ENCODE assay signal across 23 cellular contexts in genomic region chr10:3802526-3803002, GRCh38. TPM values are rescaled to one million over a fixed set of nuclear protein-coding genes. Genes with fewer than 3 reads are reported as not detected.
DNase-seq lines count a peak whose midpoint lies in the region; ATAC-seq, FAIRE-seq and TF ChIP-seq lines count a peak whose summit lies in the region.
"Had no signal": no experiment of that assay in that cellular context is flagged by ENCODE, and none has a peak within 500 bp of the region (broad histone marks: within the 10 kb centered on the region; RNA-seq: fewer than 3 reads in every experiment).

No MANE protein-coding gene starts in this region.

- H3K27ac ChIP-seq in DND-41 (ENCODE audit: low read length) = peak overlapping the region; percentile 95
- peak overlapping the region; percentile 3 for H3K27ac ChIP-seq in KOPT-K1 (ENCODE audit: low read depth, low read length, poor library complexity, severe bottlenecking)
- no peak overlapping the region for H3K27ac ChIP-seq in esophagus muscularis mucosa (replicated peaks in 1 of 4)
- peak overlapping the region; percentile 85 to 96 (median 90) for H3K27ac ChIP-seq in gastrocnemius medialis
- H3K27ac ChIP-seq: ascending aorta had no signal

- no peaks in the 10 kb centered on the region for H3K27me3 ChIP-seq in DND-41 (ENCODE audit: insufficient read depth, low read length, poor library complexity)
- H3K27me3 ChIP-seq in esophagus muscularis mucosa = no peaks in the 10 kb centered on the region
- H3K27me3 ChIP-seq in gastrocnemius medialis = no peaks in the 10 kb centered on the region
- H3K27me3 ChIP-seq: ascending aorta, testis had no signal

- TF ChIP-seq CTCF in DND-41 (IDR thresholded peaks at IDR 0.05; ENCODE audit: borderline replicate concordance, extremely low read depth, low read length, poor library complexity, severe bottlenecking) (no peak), esophagus muscularis mucosa (IDR thresholded peaks at IDR 0.05) (no peak), gastrocnemius medialis (IDR thresholded peaks at IDR 0.05 in 4 of 5, conservative IDR thresholded peaks at IDR 0.05 in 1 of 5) (no peak)

- no peaks in the 10 kb centered on the region for H4K20me1 ChIP-seq in DND-41 (ENCODE audit: insufficient read depth, low read length)

- peaks cover 70% of the 10 kb centered on the region for H3K4me1 ChIP-seq in DND-41 (ENCODE audit: insufficient read depth, low read length)
- H3K4me1 ChIP-seq in esophagus muscularis mucosa = peaks cover 23 to 39% (median 33%) of the 10 kb centered on the region in 4 donors
- peaks cover 49% of the 10 kb centered on the region in 2 donors for H3K4me1 ChIP-seq in gastrocnemius medialis

- ATAC-seq in DND-41 (ENCODE audit: insufficient read depth, low read depth) (no peak), gastrocnemius medialis (no peak), HG02623 (IDR thresholded peaks at IDR 0.05; ENCODE audit: unreplicated experiment) (no peak)
- ATAC-seq: natural killer cell treated with Interleukin-12 subunit alpha and Interleukin-12 subunit beta and Interleukin-15 and Interleukin-18, amount 100 ng/mL, for 72 hours; WTC11 had no signal

- H2AFZ ChIP-seq in DND-41 (ENCODE audit: low read depth, low read length) = no peak overlapping the region

- no peak for TF ChIP-seq EP300 in esophagus muscularis mucosa (IDR thresholded peaks at IDR 0.05)

- TF ChIP-seq POLR2A in esophagus muscularis mucosa (IDR thresholded peaks at IDR 0.05; ENCODE audit: low read depth) (no peak), gastrocnemius medialis (IDR thresholded peaks at IDR 0.05) (no peak)

- WGBS in esophagus muscularis mucosa = 100% methylated on average over 4 of the region's 4 CpGs

- H3K4me3 ChIP-seq in DND-41 (ENCODE audit: low read depth in 1 of 2, low read length in 2 of 2) (no peak overlapping the region), esophagus muscularis mucosa (no peak overlapping the region), gastrocnemius medialis (no peak overlapping the region)
- H3K4me3 ChIP-seq: ascending aorta, testis had no signal

- intact Hi-C loops in esophagus muscularis mucosa (cut with DNase I) = no loop called here
- intact Hi-C loops in gastrocnemius medialis (cut with DNase I; ENCODE audit: low total_unique reads) = loop anchor here (1.0 to 10.0 kb wide), 2 partner anchors 17 to 698 kb away; partner anchors contain the start of gene KLF6

- no peak overlapping the region for H3K4me2 ChIP-seq in DND-41 (ENCODE audit: insufficient read depth, low read length)

- DNase-seq in DND-41 (no peak), esophagus muscularis mucosa (ENCODE audit: extremely low spot score) (peak; percentile 47), gastrocnemius medialis (no peak), urothelium cell line (ENCODE audit: low spot score) (no peak), NCI-H510A (lab: John Stamatoyannopoulos, UW) (no peak)
- DNase-seq: activated CD8-positive, alpha-beta memory T cell treated with anti-CD3 and anti-CD28 coated beads, Interleukin-2, amount 50 U/mL, for 48 hours; activated naive CD8-positive, alpha-beta T cell treated with anti-CD3 and anti-CD28 coated beads for 36 hours; CD4-positive, CD25-positive, alpha-beta regulatory T cell; central memory CD4-positive, alpha-beta T cell; NCI-H1092 treated with DMSO at 0.1 percent for 48 hours; NCI-H2029; NCI-H2227 treated with DMSO at 0.1 percent for 48 hours; NCI-H774; stimulated activated CD4-positive, alpha-beta T cell treated with anti-CD3 and anti-CD28 coated beads, Interleukin-4, amount 100 ng/mL, for 4 hours; stimulated activated naive CD4-positive, alpha-beta T cell; T-helper 9 cell; testis had no signal

- in situ Hi-C loops in gastrocnemius medialis (cut with MboI; ENCODE audit: low sequenced_read_pairs in 4 of 4) = loop anchor here in 2 of 4 donors (10.0 to 25.0 kb wide), 2 partner anchors 860 to 872 kb away; no protein-coding TSS in a partner anchor

- H3K9me3 ChIP-seq in DND-41 (ENCODE audit: insufficient read depth, low read length, severe bottlenecking) = no peaks in the 10 kb centered on the region
- no peaks in the 10 kb centered on the region for H3K9me3 ChIP-seq in KOPT-K1 (ENCODE audit: insufficient read depth, low read length, poor library complexity, severe bottlenecking)
- no peaks in the 10 kb centered on the region for H3K9me3 ChIP-seq in esophagus muscularis mucosa
- H3K9me3 ChIP-seq in gastrocnemius medialis = no peaks in the 10 kb centered on the region
- H3K9me3 ChIP-seq: ascending aorta, testis had no signal

- no peaks in the 10 kb centered on the region for H3K36me3 ChIP-seq in DND-41 (ENCODE audit: insufficient read depth, low read length)
- no peaks in the 10 kb centered on the region for H3K36me3 ChIP-seq in KOPT-K1 (ENCODE audit: insufficient read depth, low read length)
- H3K36me3 ChIP-seq in esophagus muscularis mucosa = no peaks in the 10 kb centered on the region
- H3K36me3 ChIP-seq in gastrocnemius medialis = no peaks in the 10 kb centered on the region
- H3K36me3 ChIP-seq: ascending aorta had no signal

- no peak overlapping the region for H3K9ac ChIP-seq in DND-41 (ENCODE audit: low read depth, low read length)

- FAIRE-seq in urothelium cell line (lab: Jason Lieb, UNC) = no peak
- FAIRE-seq: GM18507 had no signal

- H3K79me2 ChIP-seq in DND-41 (ENCODE audit: insufficient read depth, low read length) = no peaks in the 10 kb centered on the region

RNA-seq across cellular contexts. Expression of gene KLF6, which starts 17.6 kb away (rescaled TPM):
- total RNA-seq in esophagus muscularis mucosa = 100 to 1,000 TPM; 114 to 145 (median 123) TPM
- 10 to 100 TPM; 23.3 to 84.7 (median 49.8) TPM for total RNA-seq in gastrocnemius medialis

Comparison
In these comparisons a context has a peak if more than half of its experiments do, and no peak if none do; other contexts are left out.
1. H3K27ac ChIP-seq: peak in DND-41 (single experiment), KOPT-K1 (single experiment) and gastrocnemius medialis (4 of 4); none in esophagus muscularis mucosa (0 of 4).